Comparison of ENCODE assay signal across 1 cellular context in the genomic region with DNA sequence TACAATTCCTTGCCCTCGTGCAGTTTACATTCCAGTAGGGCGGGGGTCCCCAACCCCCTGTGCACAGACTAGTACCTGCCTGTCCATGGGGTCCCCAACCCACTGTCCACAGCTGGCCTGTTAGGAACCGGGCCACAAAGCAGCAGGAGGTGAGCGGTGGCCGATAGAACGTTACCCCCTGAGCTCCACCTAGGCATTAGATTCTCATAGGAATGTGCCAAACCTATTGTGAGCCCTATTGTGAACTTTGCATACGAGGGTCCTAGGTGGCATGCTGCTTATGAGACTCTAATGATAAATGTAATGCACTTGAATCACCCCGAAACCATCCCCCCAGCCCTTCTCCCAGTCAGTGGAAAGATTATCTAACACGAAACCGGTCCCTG.
A peak's percentile ranks its signal among the peaks of the same experiment; 100 is the strongest.
TF ChIP-seq lines count a peak whose summit lies in the region.

No MANE protein-coding gene starts in this region.

TF ChIP-seq in GM12878, 131 proteins besides CTCF, POLR2A, EP300 and RAD21:
- TF ChIP-seq, protein P1, sequence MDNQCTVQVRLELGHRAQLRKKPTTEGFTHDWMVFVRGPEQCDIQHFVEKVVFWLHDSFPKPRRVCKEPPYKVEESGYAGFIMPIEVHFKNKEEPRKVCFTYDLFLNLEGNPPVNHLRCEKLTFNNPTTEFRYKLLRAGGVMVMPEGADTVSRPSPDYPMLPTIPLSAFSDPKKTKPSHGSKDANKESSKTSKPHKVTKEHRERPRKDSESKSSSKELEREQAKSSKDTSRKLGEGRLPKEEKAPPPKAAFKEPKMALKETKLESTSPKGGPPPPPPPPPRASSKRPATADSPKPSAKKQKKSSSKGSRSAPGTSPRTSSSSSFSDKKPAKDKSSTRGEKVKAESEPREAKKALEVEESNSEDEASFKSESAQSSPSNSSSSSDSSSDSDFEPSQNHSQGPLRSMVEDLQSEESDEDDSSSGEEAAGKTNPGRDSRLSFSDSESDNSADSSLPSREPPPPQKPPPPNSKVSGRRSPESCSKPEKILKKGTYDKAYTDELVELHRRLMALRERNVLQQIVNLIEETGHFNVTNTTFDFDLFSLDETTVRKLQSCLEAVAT (IDR thresholded peaks at IDR 0.05) = 0 out of 2 replicates have a peak, but pooled peaks have one; percentile 13
- no peak for TF ChIP-seq EGR1 (IDR thresholded peaks at IDR 0.05; ENCODE audit: borderline replicate concordance in 1 of 2, low read depth in 2 of 2, low read length in 2 of 2)
